ENCODE assay signal across 15 cellular contexts in the genomic region with DNA sequence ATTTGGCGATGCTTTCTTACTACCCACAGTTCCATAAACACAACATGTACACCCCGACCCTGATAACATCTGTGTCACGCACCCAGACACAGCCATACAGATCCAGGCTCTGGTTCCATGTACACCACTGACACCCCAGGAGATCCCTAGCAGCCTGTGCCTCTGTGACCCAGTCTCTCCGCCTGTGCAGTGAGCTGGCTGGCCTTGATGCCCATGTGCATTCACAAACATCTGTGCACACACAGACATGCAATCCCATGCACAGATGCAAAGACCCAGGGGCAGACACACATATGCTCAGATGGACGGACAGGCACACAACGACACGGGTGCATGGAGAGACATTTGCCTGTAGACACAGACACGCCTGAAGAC. TPM values are rescaled to one million over a fixed set of nuclear protein-coding genes. Genes with fewer than 3 reads are reported as not detected.
DNase-seq lines count a peak whose midpoint lies in the region; ATAC-seq and TF ChIP-seq lines count a peak whose summit lies in the region.
"Had no signal": no experiment of that assay in that cellular context is flagged by ENCODE, and none has a peak within 500 bp of the region (broad histone marks: within the 10 kb centered on the region; RNA-seq: fewer than 3 reads in every experiment).

No MANE protein-coding gene starts in this region.

- no peak for ATAC-seq in left ventricle myocardium superior
- no peak for ATAC-seq in activated CD8-positive, alpha-beta T cell treated with anti-CD3 and anti-CD28 coated beads, Interleukin-2, amount 10 ng/mL, durations not matched to agents 7 days and 5 days
- no peak for ATAC-seq in GM19035 (IDR thresholded peaks at IDR 0.05; ENCODE audit: unreplicated experiment)

- H3K36me3 ChIP-seq in left ventricle myocardium inferior = peaks cover 4% of the 10 kb centered on the region

- H3K4me1 Mint-ChIP-seq in activated CD8-positive, alpha-beta T cell treated with anti-CD3 and anti-CD28 coated beads, Interleukin-2, amount 10 ng/mL, durations not matched to agents 7 days and 5 days (ENCODE audit: low read depth) = peaks cover 73% of the 10 kb centered on the region
- H3K4me1 Mint-ChIP-seq in mesothelial cell of epicardium = peaks cover 68% of the 10 kb centered on the region

- no peaks in the 10 kb centered on the region for H3K27me3 ChIP-seq in left ventricle myocardium inferior (ENCODE audit: low read depth)

- POLR2A ChIA-PET in activated CD8-positive, alpha-beta T cell treated with anti-CD3 and anti-CD28 coated beads, Interleukin-2, amount 10 ng/mL, durations not matched to agents 7 days and 5 days (lab: Charles Lee) = interaction anchor here (2.6 kb wide), 1 partner anchor 10 kb away, joined by 12 read pairs; a partner anchor contains a TSS

- no peak overlapping the region for H3K4me3 ChIP-seq in left ventricle myocardium inferior
- H3K4me3 ChIP-seq: lung had no signal

- H3K27ac Mint-ChIP-seq in activated CD8-positive, alpha-beta T cell treated with anti-CD3 and anti-CD28 coated beads, Interleukin-2, amount 10 ng/mL, durations not matched to agents 7 days and 5 days = peak overlapping the region; percentile 99
- no peak overlapping the region for H3K27ac Mint-ChIP-seq in mesothelial cell of epicardium

- CTCF ChIA-PET in activated CD8-positive, alpha-beta T cell treated with anti-CD3 and anti-CD28 coated beads, Interleukin-2, amount 10 ng/mL, durations not matched to agents 7 days and 5 days (lab: Charles Lee) = interaction anchor here (1.2 to 1.4 kb wide), 2 partner anchors 12 to 117 kb away, joined by 4 to 5 read pairs; no protein-coding TSS in a partner anchor

- no peaks in the 10 kb centered on the region for H3K27me3 Mint-ChIP-seq in activated CD8-positive, alpha-beta T cell treated with anti-CD3 and anti-CD28 coated beads, Interleukin-2, amount 10 ng/mL, durations not matched to agents 7 days and 5 days (ENCODE audit: low read depth)
- H3K27me3 Mint-ChIP-seq in mesothelial cell of epicardium (ENCODE audit: low read depth) = peaks cover 26% of the 10 kb centered on the region

- H3K9me3 ChIP-seq in left ventricle myocardium inferior (replicated peaks) = no peaks in the 10 kb centered on the region

- intact Hi-C loops in left ventricle myocardium inferior (cut with micrococcal nuclease) = no loop called here
- intact Hi-C loops in left ventricle myocardium superior (cut with micrococcal nuclease) = no loop called here

- H3K36me3 Mint-ChIP-seq in activated CD8-positive, alpha-beta T cell treated with anti-CD3 and anti-CD28 coated beads, Interleukin-2, amount 10 ng/mL, durations not matched to agents 7 days and 5 days (ENCODE audit: low read depth) = peaks cover 12% of the 10 kb centered on the region
- H3K36me3 Mint-ChIP-seq in mesothelial cell of epicardium = peaks cover 12% of the 10 kb centered on the region

- H3K4me3 Mint-ChIP-seq in activated CD8-positive, alpha-beta T cell treated with anti-CD3 and anti-CD28 coated beads, Interleukin-2, amount 10 ng/mL, durations not matched to agents 7 days and 5 days = peak overlapping the region; percentile 47
- peak overlapping the region; percentile 6 for H3K4me3 Mint-ChIP-seq in mesothelial cell of epicardium

- H3K27ac ChIP-seq in left ventricle myocardium inferior (replicated peaks) = no peak overlapping the region
- H3K27ac ChIP-seq: HL-60 had no signal

- peaks cover 63% of the 10 kb centered on the region for H3K4me1 ChIP-seq in left ventricle myocardium inferior

- TF ChIP-seq CTCF in left ventricle myocardium inferior (IDR thresholded peaks at IDR 0.05; ENCODE audit: borderline replicate concordance) (no peak), mesothelial cell of epicardium (IDR thresholded peaks at IDR 0.05; ENCODE audit: unreplicated experiment) (no peak)

- no peaks in the 10 kb centered on the region for H3K9me3 Mint-ChIP-seq in activated CD8-positive, alpha-beta T cell treated with anti-CD3 and anti-CD28 coated beads, Interleukin-2, amount 10 ng/mL, durations not matched to agents 7 days and 5 days (ENCODE audit: insufficient read depth)
- no peaks in the 10 kb centered on the region for H3K9me3 Mint-ChIP-seq in mesothelial cell of epicardium

- DNase-seq in left ventricle myocardium inferior = peak; percentile 9
- no peak for DNase-seq in left ventricle myocardium superior
- DNase-seq in activated CD8-positive, alpha-beta T cell treated with anti-CD3 and anti-CD28 coated beads, Interleukin-2, amount 10 ng/mL, durations not matched to agents 7 days and 5 days = no peak
- DNase-seq in mesothelial cell of epicardium (ENCODE audit: low spot score in 2 of 2, unreplicated experiment in 2 of 2) = peak in 1 of 2 experiments; percentile 29
- no peak for DNase-seq in NK-92 treated with Interleukin-12 subunit alpha and Interleukin-12 subunit beta, amount 100 ng/mL, for 24 hours (lab: John Stamatoyannopoulos, UW)
- DNase-seq in cerebellar cortex (ENCODE audit: low spot score) = no peak
- DNase-seq in HuH-7.5 (ENCODE audit: low spot score) = no peak
- DNase-seq: cortex of kidney, foreskin melanocyte, NCI-H1105 treated with DMSO at 0.1 percent for 48 hours, SW 1271 had no signal

RNA-seq across cellular contexts. Expression of a gene that starts 4.1 kb away (rescaled TPM):
- total RNA-seq in left ventricle myocardium inferior (11.3 TPM), left ventricle myocardium superior (13.2 TPM), mesothelial cell of epicardium (30.6 to 31.9 TPM (median 31.3 TPM) in 3 replicates)
- 10 to 100 TPM; 16.3 to 18.2 TPM for total RNA-seq in activated CD8-positive, alpha-beta T cell treated with anti-CD3 and anti-CD28 coated beads, Interleukin-2, amount 10 ng/mL, durations not matched to agents 7 days and 5 days

RNA-seq across cellular contexts. Expression of a gene that starts 10.2 kb away (rescaled TPM):
- total RNA-seq in left ventricle myocardium inferior (not detected), left ventricle myocardium superior (not detected), mesothelial cell of epicardium (1.1 to 1.3 TPM (median 1.3 TPM) in 3 replicates)
- 10 to 100 TPM; 16.0 to 18.1 TPM for total RNA-seq in activated CD8-positive, alpha-beta T cell treated with anti-CD3 and anti-CD28 coated beads, Interleukin-2, amount 10 ng/mL, durations not matched to agents 7 days and 5 days
- total RNA-seq: skeletal muscle tissue had no signal

RNA-seq across cellular contexts. Expression of a gene that starts 45.9 kb away (rescaled TPM):
- total RNA-seq in left ventricle myocardium inferior (10.0 TPM), left ventricle myocardium superior (9.1 TPM), mesothelial cell of epicardium (79.0 to 83.6 TPM (median 83.6 TPM) in 3 replicates)
- total RNA-seq in activated CD8-positive, alpha-beta T cell treated with anti-CD3 and anti-CD28 coated beads, Interleukin-2, amount 10 ng/mL, durations not matched to agents 7 days and 5 days = 1 to 10 TPM; 4.8 to 6.4 TPM
